Comparison of ENCODE assay signal across 1 cellular context in the genomic region with DNA sequence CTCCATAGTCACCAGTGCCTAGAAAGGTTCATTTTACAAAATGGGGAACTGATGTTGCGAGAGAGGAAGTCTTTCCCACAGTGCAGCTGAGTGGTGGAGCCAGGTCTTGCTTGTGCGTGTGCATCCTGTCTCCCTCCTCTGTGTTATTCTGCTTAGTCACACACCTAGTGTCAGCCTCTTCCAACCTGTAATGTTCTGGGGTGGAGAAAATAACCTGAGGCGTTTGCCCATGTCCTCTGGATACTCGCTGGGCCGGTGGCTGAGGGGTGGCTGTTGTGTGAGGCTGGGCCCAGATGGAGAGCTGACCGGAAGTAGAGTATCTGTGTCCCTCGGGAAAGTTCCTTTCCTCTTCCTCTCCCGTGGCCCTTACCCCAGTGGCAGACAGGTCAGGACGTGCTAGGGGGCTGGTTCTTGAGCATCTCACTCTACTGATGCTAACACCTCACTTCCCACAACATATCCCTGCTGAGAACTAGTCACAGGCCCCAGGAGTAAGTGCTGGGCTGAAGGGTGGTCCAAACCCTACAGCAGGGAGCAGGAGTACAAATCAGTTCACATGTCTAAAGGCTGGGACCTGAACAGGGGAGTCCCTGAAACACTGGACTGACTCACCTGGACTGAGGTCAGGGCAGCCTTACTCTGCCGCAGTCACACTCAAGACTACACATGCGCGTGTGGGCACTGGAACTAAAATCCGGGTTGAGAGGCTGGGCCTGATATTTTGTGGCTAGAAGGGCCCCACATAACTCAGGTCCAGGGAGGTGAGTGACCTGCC.
TF ChIP-seq lines count a peak whose summit lies in the region.

No MANE protein-coding gene starts in this region.

TF ChIP-seq in K562, 482 proteins besides CTCF, POLR2A, EP300 and RAD21:
- 0 out of 2 replicates have a peak, but pooled peaks have one; percentile 13 for TF ChIP-seq CTBP1 (IDR thresholded peaks at IDR 0.05; ENCODE audit: borderline replicate concordance)
- TF ChIP-seq, protein P1, sequence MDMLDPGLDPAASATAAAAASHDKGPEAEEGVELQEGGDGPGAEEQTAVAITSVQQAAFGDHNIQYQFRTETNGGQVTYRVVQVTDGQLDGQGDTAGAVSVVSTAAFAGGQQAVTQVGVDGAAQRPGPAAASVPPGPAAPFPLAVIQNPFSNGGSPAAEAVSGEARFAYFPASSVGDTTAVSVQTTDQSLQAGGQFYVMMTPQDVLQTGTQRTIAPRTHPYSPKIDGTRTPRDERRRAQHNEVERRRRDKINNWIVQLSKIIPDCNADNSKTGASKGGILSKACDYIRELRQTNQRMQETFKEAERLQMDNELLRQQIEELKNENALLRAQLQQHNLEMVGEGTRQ (CRISPR knock-in tag; IDR thresholded peaks at IDR 0.05), result no peak
- TF ChIP-seq ZBTB12 (CRISPR knock-in tag; IDR thresholded peaks at IDR 0.05), result no peak
- no peak for TF ChIP-seq ARID1B (IDR thresholded peaks at IDR 0.05)
- no peak for TF ChIP-seq FOXA3 (CRISPR knock-in tag; conservative IDR thresholded peaks at IDR 0.05 in 1 of 2, IDR thresholded peaks at IDR 0.05 in 1 of 2)
- peak; percentile 26; the same call in 1 of the 2 replicates for TF ChIP-seq C11orf30 (IDR thresholded peaks at IDR 0.05; ENCODE audit: low read depth)
- no peak for TF ChIP-seq ZNF79 (CRISPR knock-in tag; IDR thresholded peaks at IDR 0.05; ENCODE audit: low read depth)
- no peak for TF ChIP-seq KLF10 (CRISPR knock-in tag; IDR thresholded peaks at IDR 0.05)
- TF ChIP-seq ZNF445 (CRISPR knock-in tag; IDR thresholded peaks at IDR 0.05; ENCODE audit: low read depth), result no peak
- TF ChIP-seq NRF1 (conservative IDR thresholded peaks at IDR 0.05 in 1 of 2, IDR thresholded peaks at IDR 0.05 in 1 of 2), result 0 out of 4 replicates have a peak, but pooled peaks of 1 of the 2 experiments have one; percentile 11
- no peak for TF ChIP-seq ZNF121 (CRISPR knock-in tag; conservative IDR thresholded peaks at IDR 0.05)
- no peak for TF ChIP-seq ETV5 (CRISPR knock-in tag; IDR thresholded peaks at IDR 0.05; ENCODE audit: low read depth)
- peak; percentile 92; the same call in 1 of the 2 replicates for TF ChIP-seq SPI1 (IDR thresholded peaks at IDR 0.05; ENCODE audit: borderline replicate concordance, low read depth, low read length)
- peak; percentile 14 for TF ChIP-seq RBFOX2 (IDR thresholded peaks at IDR 0.05; ENCODE audit: low read depth, low read length)
- TF ChIP-seq NFE2 (IDR thresholded peaks at IDR 0.05; ENCODE audit: low read depth), result peak; percentile 60; the same call in 1 of the 2 replicates
- TF ChIP-seq HMG20A (CRISPR knock-in tag; conservative IDR thresholded peaks at IDR 0.05), result no peak
TF ChIP-seq in K562: peak in this region for 6.
